ENCODE assay signal across 1 cellular context in genomic region chr11:2380807-2381350, GRCh38.
TF ChIP-seq lines count a peak whose summit lies in the region.

No MANE protein-coding gene starts in this region.

TF ChIP-seq in GM23338, 12 proteins besides CTCF, POLR2A, EP300 and RAD21 (continued from another document):
- TF ChIP-seq POLR2AphosphoS5 (IDR thresholded peaks at IDR 0.05; ENCODE audit: low read depth) = no peak
- no peak for TF ChIP-seq NANOG (IDR thresholded peaks at IDR 0.05; ENCODE audit: borderline replicate concordance)
- TF ChIP-seq CREB1 (CRISPR knock-in tag; IDR thresholded peaks at IDR 0.05; ENCODE audit: low read depth) = no peak
- TF ChIP-seq ETS1 (IDR thresholded peaks at IDR 0.05) = no peak
- no peak for TF ChIP-seq STAT1 (IDR thresholded peaks at IDR 0.05; ENCODE audit: unreplicated experiment)
- no peak for TF ChIP-seq ZNF114 (CRISPR knock-in tag; IDR thresholded peaks at IDR 0.05)
- TF ChIP-seq ZNF462 (CRISPR knock-in tag; IDR thresholded peaks at IDR 0.05) = no peak
- TF ChIP-seq EZH2 (IDR thresholded peaks at IDR 0.05; ENCODE audit: low read depth, unreplicated experiment) = no peak
